Comparison of ENCODE assay signal across 1 cellular context in genomic region chr6:96897396-96898240, GRCh38.
TF ChIP-seq lines count a peak whose summit lies in the region.

TSS of gene NDUFAF4 (minus strand) at chr6:96897891. CDS start at chr6:96897801, 90 bp downstream.

TF ChIP-seq in H1, 55 proteins besides CTCF, POLR2A, EP300 and RAD21 (continued from another document):
- TF ChIP-seq CHD7 (IDR thresholded peaks at IDR 0.05; ENCODE audit: insufficient replicate concordance, low read length) = peak; percentile 13
- peak; percentile 69 for TF ChIP-seq TAF1 (IDR thresholded peaks at IDR 0.05; ENCODE audit: low read depth, low read length)
- peak; percentile 44; the same call in 1 of the 2 replicates for TF ChIP-seq E2F6 (IDR thresholded peaks at IDR 0.05)
- peak; percentile 27; the same call in 1 of the 2 replicates for TF ChIP-seq USF2 (IDR thresholded peaks at IDR 0.05; ENCODE audit: low read length)
- peak; percentile 67; the same call in 1 of the 2 replicates for TF ChIP-seq POLR2AphosphoS5 (IDR thresholded peaks at IDR 0.05; ENCODE audit: low read depth, low read length)
- TF ChIP-seq HDAC2 (IDR thresholded peaks at IDR 0.05; ENCODE audit: borderline replicate concordance in 1 of 2, low read depth in 2 of 2, low read length in 2 of 2) = peak; percentile 75 to 88; a peak in 2 of 4 replicates
- peak; percentile 51 for TF ChIP-seq NANOG (IDR thresholded peaks at IDR 0.05; ENCODE audit: insufficient read depth, low read depth, low read length, poor library complexity, severe bottlenecking)
- TF ChIP-seq PHF8 (conservative IDR thresholded peaks at IDR 0.05; ENCODE audit: low read depth, low read length) = peak; percentile 78
- TF ChIP-seq SP2 (IDR thresholded peaks at IDR 0.05; ENCODE audit: low read length) = peak; percentile 35; the same call in 1 of the 2 replicates
- TF ChIP-seq BACH1 (IDR thresholded peaks at IDR 0.05; ENCODE audit: low read length) = peak; percentile 75
- no peak for TF ChIP-seq RXRA (IDR thresholded peaks at IDR 0.05; ENCODE audit: insufficient read depth, low read depth, low read length)
- 0 out of 2 replicates have a peak, but pooled peaks have one; percentile 35 for TF ChIP-seq TCF12 (IDR thresholded peaks at IDR 0.05; ENCODE audit: low read depth, low read length)
- peak; percentile 74 for TF ChIP-seq NRF1 (IDR thresholded peaks at IDR 0.05; ENCODE audit: low read depth, low read length)
- peak; percentile 82 for TF ChIP-seq MAX (IDR thresholded peaks at IDR 0.05)
- TF ChIP-seq FOSL1 (IDR thresholded peaks at IDR 0.05; ENCODE audit: insufficient read depth, low read depth, low read length) = no peak
- no peak for TF ChIP-seq CBX5 (IDR thresholded peaks at IDR 0.05; ENCODE audit: low read depth, low read length)
- peak; percentile 57; the same call in 1 of the 2 replicates for TF ChIP-seq CREB1 (IDR thresholded peaks at IDR 0.05)
- TF ChIP-seq TBP (IDR thresholded peaks at IDR 0.05; ENCODE audit: low read depth, low read length) = peak; percentile 90
- TF ChIP-seq CHD1 (IDR thresholded peaks at IDR 0.05; ENCODE audit: low read depth, low read length) = no peak
- peak; percentile 91 for TF ChIP-seq ASH2L (IDR thresholded peaks at IDR 0.05; ENCODE audit: low read length)
- 0 out of 2 replicates have a peak, but pooled peaks have one; percentile 23 for TF ChIP-seq CHD2 (IDR thresholded peaks at IDR 0.05; ENCODE audit: low read length)
- peak; percentile 34; the same call in 1 of the 2 replicates for TF ChIP-seq EGR1 (IDR thresholded peaks at IDR 0.05; ENCODE audit: borderline replicate concordance, low read depth, low read length)
- no peak for TF ChIP-seq SP4 (IDR thresholded peaks at IDR 0.05; ENCODE audit: low read length)
